Comparison of ENCODE assay signal across 7 cellular contexts in the genomic region with DNA sequence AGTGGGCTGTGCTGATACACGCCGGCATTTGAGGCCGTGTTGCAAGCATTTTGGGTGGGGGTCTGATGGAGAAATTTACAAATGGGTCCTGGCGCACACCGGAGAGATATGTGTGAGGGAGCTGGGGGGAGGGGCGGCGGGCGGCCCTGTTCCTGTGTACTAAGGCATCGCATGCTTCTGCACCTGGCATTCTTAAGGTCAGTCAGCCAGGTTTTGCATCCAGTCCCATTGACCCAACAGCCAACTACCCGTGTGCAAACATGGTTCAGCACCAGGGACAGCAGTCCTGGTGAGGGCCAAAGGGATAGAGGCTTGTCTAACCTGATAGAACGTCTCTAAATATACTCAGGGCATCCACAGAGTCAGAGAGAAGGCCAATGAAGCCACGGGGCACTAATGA. TPM values are rescaled to one million over a fixed set of nuclear protein-coding genes. Genes with fewer than 3 reads are reported as not detected.
DNase-seq lines count a peak whose midpoint lies in the region; ATAC-seq and TF ChIP-seq lines count a peak whose summit lies in the region.

No MANE protein-coding gene starts in this region.

- TF ChIP-seq CTCF in body of pancreas (IDR thresholded peaks at IDR 0.05) (no peak), mucosa of descending colon (IDR thresholded peaks at IDR 0.05) (no peak)

- H3K4me3 ChIP-seq in HUES6 (ENCODE audit: low read depth, low read length) (peak overlapping the region; percentile 78), body of pancreas (no peak overlapping the region), mucosa of descending colon (no peak overlapping the region)

- peaks cover 5% of the 10 kb centered on the region for H3K4me1 ChIP-seq in HUES6 (ENCODE audit: control insufficient read depth, insufficient read depth, low read length)
- no peaks in the 10 kb centered on the region for H3K4me1 ChIP-seq in body of pancreas
- H3K4me1 ChIP-seq in mucosa of descending colon (ENCODE audit: low read depth) = no peaks in the 10 kb centered on the region

- H3K36me3 ChIP-seq in HUES6 (ENCODE audit: control insufficient read depth, insufficient read depth, low read length) (no peaks in the 10 kb centered on the region), body of pancreas (replicated peaks in 1 of 2; ENCODE audit: insufficient read depth in 1 of 2, low read depth in 2 of 2) (no peaks in the 10 kb centered on the region), mucosa of descending colon (ENCODE audit: low read depth) (no peaks in the 10 kb centered on the region)

- intact Hi-C loops in body of pancreas (cut with DNase I) (no loop called here), mucosa of descending colon (cut with DNase I, micrococcal nuclease) (no loop called here)

- H3K27ac ChIP-seq in HUES6 (ENCODE audit: low read depth, low read length) (no peak overlapping the region), body of pancreas (no peak overlapping the region)

- no peak for TF ChIP-seq POLR2A in body of pancreas (IDR thresholded peaks at IDR 0.05)

- DNase-seq in body of pancreas = peak; percentile 4 to 22 (median 12)
- peak in 2 of 3 donors; percentile 30 to 42 for DNase-seq in mucosa of descending colon
- no peak for DNase-seq in globus pallidus (ENCODE audit: low spot score)

- H3K9me3 ChIP-seq in HUES6 (ENCODE audit: control insufficient read depth, insufficient read depth, low read depth, low read length) (no peaks in the 10 kb centered on the region), body of pancreas (no peaks in the 10 kb centered on the region), mucosa of descending colon (no peaks in the 10 kb centered on the region)

- WGBS in body of pancreas, 2 donors = 2 to 6% methylated on average over 8 to 12 of the region's 12 CpGs

- H3K27me3 ChIP-seq in HUES6 (ENCODE audit: control insufficient read depth, insufficient read depth, low read length) (peaks cover 9% of the 10 kb centered on the region; the same call in 1 of the 2 replicates), body of pancreas (peaks cover 0 to 4% of the 10 kb centered on the region in 2 donors)

- no peak overlapping the region for H3K9ac ChIP-seq in HUES6 (ENCODE audit: low read length)

- ATAC-seq in GM19043 (IDR thresholded peaks at IDR 0.05; ENCODE audit: low read depth, unreplicated experiment) (peak; percentile 51), body of pancreas (peak; percentile 21), mucosa of descending colon (peak; percentile 47), GM21737 (IDR thresholded peaks at IDR 0.05; ENCODE audit: unreplicated experiment) (no peak), GM19324 (IDR thresholded peaks at IDR 0.05; ENCODE audit: low FRiP score, unreplicated experiment) (no peak)

RNA-seq across cellular contexts. Expression of a gene that starts 0.8 kb away (rescaled TPM):
- total RNA-seq in body of pancreas = 1 to 10 TPM in 1 of 2 donors, not detected in 1; 1.6 TPM
- 1 to 10 TPM in 2 of 3 donors, under 1 TPM in 1; 0.61 to 2.2 (median 1.1) TPM for total RNA-seq in mucosa of descending colon

Comparison
In these comparisons a context has a peak if more than half of its experiments do, and no peak if none do; other contexts are left out.
1. ATAC-seq: peak in GM19043 (single experiment), body of pancreas (single experiment) and mucosa of descending colon (single experiment); none in GM21737 (single experiment) and GM19324 (single experiment).